In the genomic region with DNA sequence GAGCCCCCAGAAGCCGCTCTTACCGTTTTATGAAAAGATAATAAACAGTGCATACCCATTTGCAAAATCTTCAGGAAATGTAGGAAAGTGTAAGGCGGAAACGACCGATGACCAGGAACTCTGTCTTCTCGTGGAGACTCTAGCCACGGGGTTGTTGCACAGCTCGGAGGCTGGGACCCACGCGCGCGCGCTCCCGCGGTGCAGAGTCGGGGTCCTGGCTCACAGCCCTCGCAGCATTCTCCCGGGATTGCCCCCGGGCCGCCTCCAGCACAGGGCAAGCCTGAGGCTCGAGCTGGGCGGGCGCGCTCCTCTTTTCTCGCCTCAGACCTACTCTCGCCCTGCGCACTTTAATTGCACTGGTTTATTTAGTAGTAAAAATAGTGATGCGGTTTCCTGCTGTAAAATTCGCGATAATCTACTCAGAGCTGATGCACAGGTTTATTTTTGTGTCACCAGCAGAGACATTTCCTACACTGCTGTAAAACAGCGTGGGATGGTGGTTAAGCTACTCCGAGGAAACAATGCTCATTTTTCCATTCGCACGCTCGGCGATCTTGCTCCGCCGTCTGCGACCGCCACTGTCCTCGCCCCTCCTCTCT, we compare ENCODE assay signal across 2 cellular contexts.
A peak's percentile ranks its signal among the peaks of the same experiment; 100 is the strongest.
TF ChIP-seq lines count a peak whose summit lies in the region.

No MANE protein-coding gene starts in this region.

TF ChIP-seq in GM12891, 5 proteins besides CTCF, POLR2A, EP300 and RAD21:
- no peak for TF ChIP-seq PAX5 (IDR thresholded peaks at IDR 0.05; ENCODE audit: insufficient read depth, low read length, severe bottlenecking)
- 0 out of 2 replicates have a peak, but pooled peaks have one; percentile 14 for TF ChIP-seq TAF1 (IDR thresholded peaks at IDR 0.05; ENCODE audit: low read depth, low read length)

TF ChIP-seq in HepG2, 621 proteins besides CTCF, POLR2A, EP300 and RAD21:
- TF ChIP-seq NAIF1 (CRISPR knock-in tag; IDR thresholded peaks at IDR 0.05; ENCODE audit: borderline replicate concordance) (no peak), ZFP82 (CRISPR knock-in tag; IDR thresholded peaks at IDR 0.05; ENCODE audit: borderline replicate concordance) (0 out of 2 replicates have a peak, but pooled peaks have one; percentile 17), ZFP62 (CRISPR knock-in tag; IDR thresholded peaks at IDR 0.05) (no peak), RAD51 (IDR thresholded peaks at IDR 0.05; ENCODE audit: borderline replicate concordance) (no peak), IRF2 (CRISPR knock-in tag; IDR thresholded peaks at IDR 0.05) (no peak), NFE2 (CRISPR knock-in tag; IDR thresholded peaks at IDR 0.05) (no peak), ZNF619 (CRISPR knock-in tag; IDR thresholded peaks at IDR 0.05) (no peak), ZNF331 (CRISPR knock-in tag; IDR thresholded peaks at IDR 0.05) (no peak), ZNF383 (CRISPR knock-in tag; IDR thresholded peaks at IDR 0.05; ENCODE audit: borderline replicate concordance) (no peak), MTA1 (CRISPR knock-in tag; IDR thresholded peaks at IDR 0.05; ENCODE audit: borderline replicate concordance) (no peak), ZNF703 (CRISPR knock-in tag; IDR thresholded peaks at IDR 0.05; ENCODE audit: borderline replicate concordance) (no peak), ISL2 (CRISPR knock-in tag; IDR thresholded peaks at IDR 0.05) (no peak), GATAD2A (CRISPR knock-in tag; IDR thresholded peaks at IDR 0.05) (no peak), KMT2B (CRISPR knock-in tag; IDR thresholded peaks at IDR 0.05) (no peak), EEA1 (CRISPR knock-in tag; IDR thresholded peaks at IDR 0.05; ENCODE audit: borderline replicate concordance) (no peak), NCOA5 (CRISPR knock-in tag; IDR thresholded peaks at IDR 0.05) (no peak), ETV5 (CRISPR knock-in tag; IDR thresholded peaks at IDR 0.05; ENCODE audit: borderline replicate concordance) (no peak), PCBP1 (IDR thresholded peaks at IDR 0.05; ENCODE audit: borderline replicate concordance, low read depth, low read length) (no peak), NPAS2 (CRISPR knock-in tag; IDR thresholded peaks at IDR 0.05; ENCODE audit: borderline replicate concordance) (no peak), DPF2 (CRISPR knock-in tag; IDR thresholded peaks at IDR 0.05; ENCODE audit: borderline replicate concordance, low read depth) (no peak), NR2C2 (CRISPR knock-in tag; IDR thresholded peaks at IDR 0.05; ENCODE audit: borderline replicate concordance) (no peak), EED (CRISPR knock-in tag; IDR thresholded peaks at IDR 0.05) (no peak), SP5 (CRISPR knock-in tag; IDR thresholded peaks at IDR 0.05; ENCODE audit: borderline replicate concordance, low read depth) (no peak), ZNF660 (CRISPR knock-in tag; IDR thresholded peaks at IDR 0.05; ENCODE audit: borderline replicate concordance, low read depth) (no peak), ZNF451 (CRISPR knock-in tag; IDR thresholded peaks at IDR 0.05) (no peak), ZNF709 (CRISPR knock-in tag; IDR thresholded peaks at IDR 0.05) (0 out of 2 replicates have a peak, but pooled peaks have one; percentile 21), ZNF317 (CRISPR knock-in tag; IDR thresholded peaks at IDR 0.05) (no peak), MLLT10 (CRISPR knock-in tag; IDR thresholded peaks at IDR 0.05) (no peak), NR3C1 (CRISPR knock-in tag; IDR thresholded peaks at IDR 0.05) (no peak), HNRNPLL (IDR thresholded peaks at IDR 0.05; ENCODE audit: low read depth, low read length, poor library complexity, severe bottlenecking) (peak; percentile 20), ZIK1 (CRISPR knock-in tag; IDR thresholded peaks at IDR 0.05; ENCODE audit: borderline replicate concordance, low read depth) (no peak), GLI4 (CRISPR knock-in tag; IDR thresholded peaks at IDR 0.05; ENCODE audit: borderline replicate concordance) (no peak), ZSCAN30 (CRISPR knock-in tag; IDR thresholded peaks at IDR 0.05) (no peak), SAP130 (CRISPR knock-in tag; IDR thresholded peaks at IDR 0.05; ENCODE audit: low read depth) (peak; percentile 22; the same call in 1 of the 2 replicates), ZBTB38 (CRISPR knock-in tag; IDR thresholded peaks at IDR 0.05) (0 out of 2 replicates have a peak, but pooled peaks have one; percentile 3), HOXA9 (CRISPR knock-in tag; IDR thresholded peaks at IDR 0.05; ENCODE audit: borderline replicate concordance) (peak; percentile 39; the same call in 1 of the 2 replicates), MEF2D (CRISPR knock-in tag; IDR thresholded peaks at IDR 0.05) (no peak), PRMT3 (CRISPR knock-in tag; IDR thresholded peaks at IDR 0.05; ENCODE audit: borderline replicate concordance, low read depth) (no peak), ZFP36L2 (CRISPR knock-in tag; IDR thresholded peaks at IDR 0.05) (no peak), ZNF672 (CRISPR knock-in tag; IDR thresholded peaks at IDR 0.05) (no peak), HNRNPH1 (optimal IDR thresholded peaks at IDR 0.05; ENCODE audit: low read depth, low read length) (no peak), ZNF552 (CRISPR knock-in tag; IDR thresholded peaks at IDR 0.05; ENCODE audit: borderline replicate concordance) (no peak), SMARCE1 (IDR thresholded peaks at IDR 0.05; ENCODE audit: borderline replicate concordance) (no peak)
- TF ChIP-seq, protein P1, sequence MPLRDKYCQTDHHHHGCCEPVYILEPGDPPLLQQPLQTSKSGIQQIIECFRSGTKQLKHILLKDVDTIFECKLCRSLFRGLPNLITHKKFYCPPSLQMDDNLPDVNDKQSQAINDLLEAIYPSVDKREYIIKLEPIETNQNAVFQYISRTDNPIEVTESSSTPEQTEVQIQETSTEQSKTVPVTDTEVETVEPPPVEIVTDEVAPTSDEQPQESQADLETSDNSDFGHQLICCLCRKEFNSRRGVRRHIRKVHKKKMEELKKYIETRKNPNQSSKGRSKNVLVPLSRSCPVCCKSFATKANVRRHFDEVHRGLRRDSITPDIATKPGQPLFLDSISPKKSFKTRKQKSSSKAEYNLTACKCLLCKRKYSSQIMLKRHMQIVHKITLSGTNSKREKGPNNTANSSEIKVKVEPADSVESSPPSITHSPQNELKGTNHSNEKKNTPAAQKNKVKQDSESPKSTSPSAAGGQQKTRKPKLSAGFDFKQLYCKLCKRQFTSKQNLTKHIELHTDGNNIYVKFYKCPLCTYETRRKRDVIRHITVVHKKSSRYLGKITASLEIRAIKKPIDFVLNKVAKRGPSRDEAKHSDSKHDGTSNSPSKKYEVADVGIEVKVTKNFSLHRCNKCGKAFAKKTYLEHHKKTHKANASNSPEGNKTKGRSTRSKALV (CRISPR knock-in tag; IDR thresholded peaks at IDR 0.05): no peak
- TF ChIP-seq, protein P2, sequence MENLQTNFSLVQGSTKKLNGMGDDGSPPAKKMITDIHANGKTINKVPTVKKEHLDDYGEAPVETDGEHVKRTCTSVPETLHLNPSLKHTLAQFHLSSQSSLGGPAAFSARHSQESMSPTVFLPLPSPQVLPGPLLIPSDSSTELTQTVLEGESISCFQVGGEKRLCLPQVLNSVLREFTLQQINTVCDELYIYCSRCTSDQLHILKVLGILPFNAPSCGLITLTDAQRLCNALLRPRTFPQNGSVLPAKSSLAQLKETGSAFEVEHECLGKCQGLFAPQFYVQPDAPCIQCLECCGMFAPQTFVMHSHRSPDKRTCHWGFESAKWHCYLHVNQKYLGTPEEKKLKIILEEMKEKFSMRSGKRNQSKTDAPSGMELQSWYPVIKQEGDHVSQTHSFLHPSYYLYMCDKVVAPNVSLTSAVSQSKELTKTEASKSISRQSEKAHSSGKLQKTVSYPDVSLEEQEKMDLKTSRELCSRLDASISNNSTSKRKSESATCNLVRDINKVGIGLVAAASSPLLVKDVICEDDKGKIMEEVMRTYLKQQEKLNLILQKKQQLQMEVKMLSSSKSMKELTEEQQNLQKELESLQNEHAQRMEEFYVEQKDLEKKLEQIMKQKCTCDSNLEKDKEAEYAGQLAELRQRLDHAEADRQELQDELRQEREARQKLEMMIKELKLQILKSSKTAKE (CRISPR knock-in tag; IDR thresholded peaks at IDR 0.05; ENCODE audit: borderline replicate concordance): no peak
- TF ChIP-seq, protein P3, sequence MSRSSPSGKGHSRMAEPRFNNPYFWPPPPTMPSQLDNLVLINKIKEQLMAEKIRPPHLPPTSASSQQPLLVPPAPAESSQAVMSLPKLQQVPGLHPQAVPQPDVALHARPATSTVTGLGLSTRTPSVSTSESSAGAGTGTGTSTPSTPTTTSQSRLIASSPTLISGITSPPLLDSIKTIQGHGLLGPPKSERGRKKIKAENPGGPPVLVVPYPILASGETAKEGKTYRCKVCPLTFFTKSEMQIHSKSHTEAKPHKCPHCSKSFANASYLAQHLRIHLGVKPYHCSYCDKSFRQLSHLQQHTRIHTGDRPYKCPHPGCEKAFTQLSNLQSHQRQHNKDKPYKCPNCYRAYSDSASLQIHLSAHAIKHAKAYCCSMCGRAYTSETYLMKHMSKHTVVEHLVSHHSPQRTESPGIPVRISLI (CRISPR knock-in tag; IDR thresholded peaks at IDR 0.05; ENCODE audit: borderline replicate concordance): no peak
- TF ChIP-seq, protein P4, sequence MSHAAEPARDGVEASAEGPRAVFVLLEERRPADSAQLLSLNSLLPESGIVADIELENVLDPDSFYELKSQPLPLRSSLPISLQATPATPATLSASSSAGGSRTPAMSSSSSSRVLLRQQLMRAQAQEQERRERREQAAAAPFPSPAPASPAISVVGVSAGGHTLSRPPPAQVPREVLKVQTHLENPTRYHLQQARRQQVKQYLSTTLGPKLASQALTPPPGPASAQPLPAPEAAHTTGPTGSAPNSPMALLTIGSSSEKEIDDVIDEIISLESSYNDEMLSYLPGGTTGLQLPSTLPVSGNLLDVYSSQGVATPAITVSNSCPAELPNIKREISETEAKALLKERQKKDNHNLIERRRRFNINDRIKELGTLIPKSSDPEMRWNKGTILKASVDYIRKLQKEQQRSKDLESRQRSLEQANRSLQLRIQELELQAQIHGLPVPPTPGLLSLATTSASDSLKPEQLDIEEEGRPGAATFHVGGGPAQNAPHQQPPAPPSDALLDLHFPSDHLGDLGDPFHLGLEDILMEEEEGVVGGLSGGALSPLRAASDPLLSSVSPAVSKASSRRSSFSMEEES (CRISPR knock-in tag; IDR thresholded peaks at IDR 0.05): no peak
- TF ChIP-seq, protein P5, sequence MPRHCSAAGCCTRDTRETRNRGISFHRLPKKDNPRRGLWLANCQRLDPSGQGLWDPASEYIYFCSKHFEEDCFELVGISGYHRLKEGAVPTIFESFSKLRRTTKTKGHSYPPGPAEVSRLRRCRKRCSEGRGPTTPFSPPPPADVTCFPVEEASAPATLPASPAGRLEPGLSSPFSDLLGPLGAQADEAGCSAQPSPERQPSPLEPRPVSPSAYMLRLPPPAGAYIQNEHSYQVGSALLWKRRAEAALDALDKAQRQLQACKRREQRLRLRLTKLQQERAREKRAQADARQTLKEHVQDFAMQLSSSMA (CRISPR knock-in tag; IDR thresholded peaks at IDR 0.05): 0 out of 2 replicates have a peak, but pooled peaks have one; percentile 12
- TF ChIP-seq, protein P6, sequence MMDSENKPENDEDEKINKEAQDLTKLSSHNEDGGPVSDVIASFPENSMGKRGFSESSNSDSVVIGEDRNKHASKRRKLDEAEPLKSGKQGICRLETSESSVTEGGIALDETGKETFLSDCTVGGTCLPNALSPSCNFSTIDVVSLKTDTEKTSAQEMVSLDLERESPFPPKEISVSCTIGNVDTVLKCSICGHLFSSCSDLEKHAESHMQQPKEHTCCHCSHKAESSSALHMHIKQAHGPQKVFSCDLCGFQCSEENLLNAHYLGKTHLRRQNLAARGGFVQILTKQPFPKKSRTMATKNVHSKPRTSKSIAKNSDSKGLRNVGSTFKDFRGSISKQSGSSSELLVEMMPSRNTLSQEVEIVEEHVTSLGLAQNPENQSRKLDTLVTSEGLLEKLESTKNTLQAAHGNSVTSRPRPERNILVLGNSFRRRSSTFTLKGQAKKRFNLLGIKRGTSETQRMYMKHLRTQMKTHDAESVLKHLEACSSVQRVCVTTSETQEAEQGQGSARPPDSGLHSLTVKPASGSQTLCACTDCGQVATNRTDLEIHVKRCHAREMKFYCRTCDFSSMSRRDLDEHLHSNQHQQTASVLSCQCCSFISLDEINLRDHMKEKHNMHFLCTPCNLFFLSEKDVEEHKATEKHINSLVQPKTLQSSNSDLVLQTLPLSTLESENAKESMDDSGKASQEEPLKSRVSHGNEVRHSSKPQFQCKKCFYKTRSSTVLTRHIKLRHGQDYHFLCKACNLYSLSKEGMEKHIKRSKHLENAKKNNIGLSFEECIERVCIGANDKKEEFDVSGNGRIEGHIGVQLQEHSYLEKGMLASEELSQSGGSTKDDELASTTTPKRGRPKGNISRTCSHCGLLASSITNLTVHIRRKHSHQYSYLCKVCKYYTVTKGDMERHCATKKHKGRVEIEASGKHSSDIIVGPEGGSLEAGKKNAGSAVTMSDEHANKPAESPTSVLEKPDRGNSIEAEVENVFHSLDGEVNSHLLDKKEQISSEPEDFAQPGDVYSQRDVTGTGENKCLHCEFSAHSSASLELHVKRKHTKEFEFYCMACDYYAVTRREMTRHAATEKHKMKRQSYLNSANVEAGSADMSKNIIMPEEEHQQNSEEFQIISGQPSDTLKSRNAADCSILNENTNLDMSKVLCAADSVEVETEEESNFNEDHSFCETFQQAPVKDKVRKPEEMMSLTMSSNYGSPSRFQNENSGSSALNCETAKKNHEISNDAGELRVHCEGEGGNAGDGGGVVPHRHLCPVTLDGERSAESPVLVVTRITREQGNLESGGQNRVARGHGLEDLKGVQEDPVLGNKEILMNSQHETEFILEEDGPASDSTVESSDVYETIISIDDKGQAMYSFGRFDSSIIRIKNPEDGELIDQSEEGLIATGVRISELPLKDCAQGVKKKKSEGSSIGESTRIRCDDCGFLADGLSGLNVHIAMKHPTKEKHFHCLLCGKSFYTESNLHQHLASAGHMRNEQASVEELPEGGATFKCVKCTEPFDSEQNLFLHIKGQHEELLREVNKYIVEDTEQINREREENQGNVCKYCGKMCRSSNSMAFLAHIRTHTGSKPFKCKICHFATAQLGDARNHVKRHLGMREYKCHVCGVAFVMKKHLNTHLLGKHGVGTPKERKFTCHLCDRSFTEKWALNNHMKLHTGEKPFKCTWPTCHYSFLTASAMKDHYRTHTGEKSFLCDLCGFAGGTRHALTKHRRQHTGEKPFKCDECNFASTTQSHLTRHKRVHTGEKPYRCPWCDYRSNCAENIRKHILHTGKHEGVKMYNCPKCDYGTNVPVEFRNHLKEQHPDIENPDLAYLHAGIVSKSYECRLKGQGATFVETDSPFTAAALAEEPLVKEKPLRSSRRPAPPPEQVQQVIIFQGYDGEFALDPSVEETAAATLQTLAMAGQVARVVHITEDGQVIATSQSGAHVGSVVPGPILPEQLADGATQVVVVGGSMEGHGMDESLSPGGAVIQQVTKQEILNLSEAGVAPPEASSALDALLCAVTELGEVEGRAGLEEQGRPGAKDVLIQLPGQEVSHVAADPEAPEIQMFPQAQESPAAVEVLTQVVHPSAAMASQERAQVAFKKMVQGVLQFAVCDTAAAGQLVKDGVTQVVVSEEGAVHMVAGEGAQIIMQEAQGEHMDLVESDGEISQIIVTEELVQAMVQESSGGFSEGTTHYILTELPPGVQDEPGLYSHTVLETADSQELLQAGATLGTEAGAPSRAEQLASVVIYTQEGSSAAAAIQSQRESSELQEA (CRISPR knock-in tag; IDR thresholded peaks at IDR 0.05; ENCODE audit: not compliant biosample characterization): peak; percentile 0
